Comparison of ENCODE assay signal across 20 cellular contexts in the genomic region with DNA sequence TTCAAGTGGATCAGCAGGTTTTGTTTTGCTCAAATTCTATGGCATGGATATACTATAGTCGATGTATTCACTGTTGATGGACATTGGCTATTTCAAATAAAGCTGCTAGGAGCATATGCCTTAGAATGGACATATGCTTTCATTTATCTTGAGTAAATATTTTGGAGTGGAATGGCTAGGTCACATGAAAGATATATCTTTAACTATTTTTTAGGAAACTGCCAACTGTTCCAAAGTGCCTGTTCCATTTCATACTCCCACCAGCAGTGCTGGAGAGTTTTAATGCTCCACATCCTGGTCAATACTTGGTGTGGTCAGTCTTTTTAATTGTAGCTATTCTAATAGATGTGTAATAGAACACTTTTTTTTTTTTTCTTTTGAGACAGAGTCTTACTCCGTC.
"Had no signal": no experiment of that assay in that cellular context is flagged by ENCODE, and none has a peak within 500 bp of the region (broad histone marks: within the 10 kb centered on the region; RNA-seq: fewer than 3 reads in every experiment).

No MANE protein-coding gene starts in this region.

- H3K4me3 ChIP-seq: esophagus muscularis mucosa, gastrocnemius medialis, mucosa of descending colon, sigmoid colon, transverse colon, uterus had no signal

- DNase-seq: activated CD4-positive, alpha-beta T cell treated with anti-CD3 and anti-CD28 coated beads for 48 hours; activated CD8-positive, alpha-beta T cell treated with anti-CD3 and anti-CD28 coated beads for 36 hours; activated gamma-delta T cell; activated naive CD4-positive, alpha-beta T cell treated with anti-CD3 and anti-CD28 coated beads, Interleukin-2, amount 50 U/mL, for 16 hours; activated naive CD8-positive, alpha-beta T cell treated with anti-CD3 and anti-CD28 coated beads, Interleukin-2, amount 50 U/mL, for 24 hours; aorta; dermis blood vessel endothelial cell; effector CD8-positive, alpha-beta T cell; gastrocnemius medialis; left cardiac atrium; mesendoderm; mucosa of descending colon; sigmoid colon; stimulated activated CD4-positive, alpha-beta T cell treated with anti-CD3 and anti-CD28 coated beads, Interleukin-2, amount 100 ng/mL, for 48 hours; stimulated activated CD8-positive, alpha-beta memory T cell treated with anti-CD3 and anti-CD28 coated beads, Interleukin-4, amount 100 ng/mL, for 48 hours; stimulated activated naive B cell treated with anti-CD40 and anti-IgM and Interleukin-4, amounts not matched to agents 10 μg/mL and 1 μg/mL and 100 μg/mL, for 72 hours; transverse colon; uterus had no signal

- ATAC-seq: activated CD8-positive, alpha-beta T cell treated with anti-CD3 and anti-CD28 coated beads for 36 hours; activated naive CD8-positive, alpha-beta T cell treated with anti-CD3 and anti-CD28 coated beads, Interleukin-2, amount 50 U/mL, for 24 hours; gastrocnemius medialis; left cardiac atrium; mucosa of descending colon; stimulated activated naive B cell treated with anti-CD40 and anti-IgM and Interleukin-4, amounts not matched to agents 10 μg/mL and 1 μg/mL and 100 μg/mL, for 72 hours had no signal

- H3K4me1 ChIP-seq: gastrocnemius medialis had no signal

- H3K9me3 ChIP-seq: esophagus muscularis mucosa, gastrocnemius medialis, mucosa of descending colon, sigmoid colon, transverse colon, uterus had no signal

- H3K27me3 ChIP-seq: esophagus muscularis mucosa, gastrocnemius medialis, sigmoid colon, transverse colon, uterus had no signal

- H3K27ac ChIP-seq: esophagus muscularis mucosa, gastrocnemius medialis, sigmoid colon, transverse colon, uterus had no signal

- FAIRE-seq: islet of Langerhans had no signal

- H3K36me3 ChIP-seq: esophagus muscularis mucosa, gastrocnemius medialis, sigmoid colon, transverse colon, uterus had no signal
